In the genomic region with DNA sequence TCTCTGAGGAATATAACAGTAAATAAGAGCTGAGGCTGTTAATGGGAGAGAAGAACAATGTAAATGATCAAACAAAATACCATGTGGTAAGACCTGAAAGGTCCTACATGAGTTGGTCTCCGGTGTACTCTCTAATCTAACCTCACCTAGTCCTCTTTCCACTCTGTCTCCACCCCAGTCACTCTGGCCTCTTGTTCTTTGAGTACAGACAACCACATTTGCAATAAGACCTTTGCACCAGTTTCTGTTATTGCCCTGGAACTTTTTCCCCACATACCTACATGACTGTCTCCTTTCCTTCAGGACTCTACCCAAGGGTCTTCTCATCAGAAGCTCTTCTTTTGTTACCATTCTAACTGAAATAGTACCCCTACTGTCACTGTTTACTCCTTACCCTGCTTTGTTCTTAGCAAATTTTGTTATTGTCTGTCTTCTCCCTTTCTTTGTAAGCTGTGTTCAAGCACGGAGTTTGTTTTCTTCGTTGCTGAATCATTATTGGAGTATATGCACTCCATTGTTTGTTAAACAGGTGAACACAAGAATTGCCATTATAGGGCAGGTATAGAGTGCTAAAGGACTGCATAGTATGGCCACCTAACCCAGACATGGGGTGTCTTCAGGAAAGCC, we compare ENCODE assay signal across 1 cellular context.
A peak's percentile ranks its signal among the peaks of the same experiment; 100 is the strongest.
TF ChIP-seq lines count a peak whose summit lies in the region.

No MANE protein-coding gene starts in this region.

TF ChIP-seq in HepG2, 621 proteins besides CTCF, POLR2A, EP300 and RAD21 (continued from another document and continues in another):
- TF ChIP-seq CBX5 (CRISPR knock-in tag; IDR thresholded peaks at IDR 0.05; ENCODE audit: borderline replicate concordance), result no peak
- no peak for TF ChIP-seq MTA3 (CRISPR knock-in tag; IDR thresholded peaks at IDR 0.05)
- no peak for TF ChIP-seq ZNF251 (CRISPR knock-in tag; IDR thresholded peaks at IDR 0.05)
- 0 out of 2 replicates have a peak, but pooled peaks have one; percentile 27 for TF ChIP-seq HMGXB3 (CRISPR knock-in tag; IDR thresholded peaks at IDR 0.05; ENCODE audit: borderline replicate concordance)
- TF ChIP-seq MTA1 (CRISPR knock-in tag; IDR thresholded peaks at IDR 0.05; ENCODE audit: borderline replicate concordance), result no peak
- TF ChIP-seq HOXA9 (CRISPR knock-in tag; IDR thresholded peaks at IDR 0.05; ENCODE audit: borderline replicate concordance), result no peak
- no peak for TF ChIP-seq REXO4 (CRISPR knock-in tag; IDR thresholded peaks at IDR 0.05; ENCODE audit: borderline replicate concordance)
- TF ChIP-seq ZFP82 (CRISPR knock-in tag; IDR thresholded peaks at IDR 0.05; ENCODE audit: borderline replicate concordance), result no peak
- no peak for TF ChIP-seq KDM1A (CRISPR knock-in tag; IDR thresholded peaks at IDR 0.05)
- TF ChIP-seq ZNF337 (CRISPR knock-in tag; IDR thresholded peaks at IDR 0.05; ENCODE audit: borderline replicate concordance, low read depth), result no peak
- no peak for TF ChIP-seq RFX3 (CRISPR knock-in tag; IDR thresholded peaks at IDR 0.05)
- TF ChIP-seq GATAD2A (CRISPR knock-in tag; IDR thresholded peaks at IDR 0.05), result peak; percentile 86
- peak; percentile 84 for TF ChIP-seq ZEB1 (IDR thresholded peaks at IDR 0.05; ENCODE audit: insufficient replicate concordance, low read depth)
- TF ChIP-seq, protein P1, sequence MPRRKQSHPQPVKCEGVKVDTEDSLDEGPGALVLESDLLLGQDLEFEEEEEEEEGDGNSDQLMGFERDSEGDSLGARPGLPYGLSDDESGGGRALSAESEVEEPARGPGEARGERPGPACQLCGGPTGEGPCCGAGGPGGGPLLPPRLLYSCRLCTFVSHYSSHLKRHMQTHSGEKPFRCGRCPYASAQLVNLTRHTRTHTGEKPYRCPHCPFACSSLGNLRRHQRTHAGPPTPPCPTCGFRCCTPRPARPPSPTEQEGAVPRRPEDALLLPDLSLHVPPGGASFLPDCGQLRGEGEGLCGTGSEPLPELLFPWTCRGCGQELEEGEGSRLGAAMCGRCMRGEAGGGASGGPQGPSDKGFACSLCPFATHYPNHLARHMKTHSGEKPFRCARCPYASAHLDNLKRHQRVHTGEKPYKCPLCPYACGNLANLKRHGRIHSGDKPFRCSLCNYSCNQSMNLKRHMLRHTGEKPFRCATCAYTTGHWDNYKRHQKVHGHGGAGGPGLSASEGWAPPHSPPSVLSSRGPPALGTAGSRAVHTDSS (CRISPR knock-in tag; conservative IDR thresholded peaks at IDR 0.05), result no peak
- no peak for TF ChIP-seq ZNF317 (CRISPR knock-in tag; IDR thresholded peaks at IDR 0.05)
- TF ChIP-seq ATF3 (CRISPR knock-in tag; IDR thresholded peaks at IDR 0.05), result no peak
- no peak for TF ChIP-seq ZNF546 (CRISPR knock-in tag; conservative IDR thresholded peaks at IDR 0.05)
- TF ChIP-seq, protein P2, sequence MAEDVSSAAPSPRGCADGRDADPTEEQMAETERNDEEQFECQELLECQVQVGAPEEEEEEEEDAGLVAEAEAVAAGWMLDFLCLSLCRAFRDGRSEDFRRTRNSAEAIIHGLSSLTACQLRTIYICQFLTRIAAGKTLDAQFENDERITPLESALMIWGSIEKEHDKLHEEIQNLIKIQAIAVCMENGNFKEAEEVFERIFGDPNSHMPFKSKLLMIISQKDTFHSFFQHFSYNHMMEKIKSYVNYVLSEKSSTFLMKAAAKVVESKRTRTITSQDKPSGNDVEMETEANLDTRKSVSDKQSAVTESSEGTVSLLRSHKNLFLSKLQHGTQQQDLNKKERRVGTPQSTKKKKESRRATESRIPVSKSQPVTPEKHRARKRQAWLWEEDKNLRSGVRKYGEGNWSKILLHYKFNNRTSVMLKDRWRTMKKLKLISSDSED (CRISPR knock-in tag; IDR thresholded peaks at IDR 0.05), result no peak
- no peak for TF ChIP-seq ZNF235 (CRISPR knock-in tag; IDR thresholded peaks at IDR 0.05; ENCODE audit: borderline replicate concordance)
- TF ChIP-seq RFXAP (CRISPR knock-in tag; IDR thresholded peaks at IDR 0.05; ENCODE audit: borderline replicate concordance), result 0 out of 2 replicates have a peak, but pooled peaks have one; percentile 23
- TF ChIP-seq ZFP1 (CRISPR knock-in tag; IDR thresholded peaks at IDR 0.05), result no peak
- 0 out of 2 replicates have a peak, but pooled peaks have one; percentile 30 for TF ChIP-seq NFKBIZ (CRISPR knock-in tag; IDR thresholded peaks at IDR 0.05)
- no peak for TF ChIP-seq ZNF772 (CRISPR knock-in tag; IDR thresholded peaks at IDR 0.05)
- no peak for TF ChIP-seq ZNF773 (CRISPR knock-in tag; IDR thresholded peaks at IDR 0.05; ENCODE audit: borderline replicate concordance)
- no peak for TF ChIP-seq ZNF761 (CRISPR knock-in tag; conservative IDR thresholded peaks at IDR 0.05)
- TF ChIP-seq, protein P3, sequence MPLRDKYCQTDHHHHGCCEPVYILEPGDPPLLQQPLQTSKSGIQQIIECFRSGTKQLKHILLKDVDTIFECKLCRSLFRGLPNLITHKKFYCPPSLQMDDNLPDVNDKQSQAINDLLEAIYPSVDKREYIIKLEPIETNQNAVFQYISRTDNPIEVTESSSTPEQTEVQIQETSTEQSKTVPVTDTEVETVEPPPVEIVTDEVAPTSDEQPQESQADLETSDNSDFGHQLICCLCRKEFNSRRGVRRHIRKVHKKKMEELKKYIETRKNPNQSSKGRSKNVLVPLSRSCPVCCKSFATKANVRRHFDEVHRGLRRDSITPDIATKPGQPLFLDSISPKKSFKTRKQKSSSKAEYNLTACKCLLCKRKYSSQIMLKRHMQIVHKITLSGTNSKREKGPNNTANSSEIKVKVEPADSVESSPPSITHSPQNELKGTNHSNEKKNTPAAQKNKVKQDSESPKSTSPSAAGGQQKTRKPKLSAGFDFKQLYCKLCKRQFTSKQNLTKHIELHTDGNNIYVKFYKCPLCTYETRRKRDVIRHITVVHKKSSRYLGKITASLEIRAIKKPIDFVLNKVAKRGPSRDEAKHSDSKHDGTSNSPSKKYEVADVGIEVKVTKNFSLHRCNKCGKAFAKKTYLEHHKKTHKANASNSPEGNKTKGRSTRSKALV (CRISPR knock-in tag; IDR thresholded peaks at IDR 0.05), result no peak
- TF ChIP-seq ZNF75D (CRISPR knock-in tag; IDR thresholded peaks at IDR 0.05; ENCODE audit: borderline replicate concordance), result no peak
- no peak for TF ChIP-seq MXD1 (CRISPR knock-in tag; IDR thresholded peaks at IDR 0.05)
- no peak for TF ChIP-seq KLF9 (CRISPR knock-in tag; IDR thresholded peaks at IDR 0.05; ENCODE audit: low read depth)
- peak in 1 of 2 experiments; percentile 36; a peak in 1 of 4 replicates for TF ChIP-seq KLF16 (CRISPR knock-in tag; IDR thresholded peaks at IDR 0.05)
- TF ChIP-seq ZNF550 (CRISPR knock-in tag; IDR thresholded peaks at IDR 0.05; ENCODE audit: borderline replicate concordance), result no peak
- no peak; the same call in 1 of the 2 replicates for TF ChIP-seq ZNF160 (CRISPR knock-in tag; IDR thresholded peaks at IDR 0.05)
- TF ChIP-seq RBM39 (IDR thresholded peaks at IDR 0.05; ENCODE audit: low read depth, low read length, poor library complexity, severe bottlenecking), result no peak
- TF ChIP-seq SIX4 (CRISPR knock-in tag; IDR thresholded peaks at IDR 0.05), result 0 out of 2 replicates have a peak, but pooled peaks have one; percentile 19
- TF ChIP-seq, protein P4, sequence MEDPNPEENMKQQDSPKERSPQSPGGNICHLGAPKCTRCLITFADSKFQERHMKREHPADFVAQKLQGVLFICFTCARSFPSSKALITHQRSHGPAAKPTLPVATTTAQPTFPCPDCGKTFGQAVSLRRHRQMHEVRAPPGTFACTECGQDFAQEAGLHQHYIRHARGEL (CRISPR knock-in tag; IDR thresholded peaks at IDR 0.05), result no peak
- TF ChIP-seq, protein P5, sequence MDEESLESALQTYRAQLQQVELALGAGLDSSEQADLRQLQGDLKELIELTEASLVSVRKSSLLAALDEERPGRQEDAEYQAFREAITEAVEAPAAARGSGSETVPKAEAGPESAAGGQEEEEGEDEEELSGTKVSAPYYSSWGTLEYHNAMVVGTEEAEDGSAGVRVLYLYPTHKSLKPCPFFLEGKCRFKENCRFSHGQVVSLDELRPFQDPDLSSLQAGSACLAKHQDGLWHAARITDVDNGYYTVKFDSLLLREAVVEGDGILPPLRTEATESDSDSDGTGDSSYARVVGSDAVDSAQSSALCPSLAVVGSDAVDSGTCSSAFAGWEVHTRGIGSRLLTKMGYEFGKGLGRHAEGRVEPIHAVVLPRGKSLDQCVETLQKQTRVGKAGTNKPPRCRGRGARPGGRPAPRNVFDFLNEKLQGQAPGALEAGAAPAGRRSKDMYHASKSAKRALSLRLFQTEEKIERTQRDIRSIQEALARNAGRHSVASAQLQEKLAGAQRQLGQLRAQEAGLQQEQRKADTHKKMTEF (CRISPR knock-in tag; IDR thresholded peaks at IDR 0.05), result peak; percentile 66
- TF ChIP-seq HINFP (CRISPR knock-in tag; IDR thresholded peaks at IDR 0.05; ENCODE audit: low read depth), result no peak
- TF ChIP-seq TAF1 (CRISPR knock-in tag; IDR thresholded peaks at IDR 0.05), result no peak
- no peak for TF ChIP-seq HOXA5 (CRISPR knock-in tag; IDR thresholded peaks at IDR 0.05)
- TF ChIP-seq ZNF724P (CRISPR knock-in tag; IDR thresholded peaks at IDR 0.05; ENCODE audit: borderline replicate concordance), result no peak
- TF ChIP-seq ZNF430 (CRISPR knock-in tag; IDR thresholded peaks at IDR 0.05), result no peak
- no peak for TF ChIP-seq ZBTB42 (CRISPR knock-in tag; IDR thresholded peaks at IDR 0.05)
- TF ChIP-seq GATAD1 (CRISPR knock-in tag; IDR thresholded peaks at IDR 0.05), result peak; percentile 43
- TF ChIP-seq, protein P6, sequence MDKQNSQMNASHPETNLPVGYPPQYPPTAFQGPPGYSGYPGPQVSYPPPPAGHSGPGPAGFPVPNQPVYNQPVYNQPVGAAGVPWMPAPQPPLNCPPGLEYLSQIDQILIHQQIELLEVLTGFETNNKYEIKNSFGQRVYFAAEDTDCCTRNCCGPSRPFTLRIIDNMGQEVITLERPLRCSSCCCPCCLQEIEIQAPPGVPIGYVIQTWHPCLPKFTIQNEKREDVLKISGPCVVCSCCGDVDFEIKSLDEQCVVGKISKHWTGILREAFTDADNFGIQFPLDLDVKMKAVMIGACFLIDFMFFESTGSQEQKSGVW (CRISPR knock-in tag; IDR thresholded peaks at IDR 0.05; ENCODE audit: borderline replicate concordance), result no peak
- TF ChIP-seq, protein P7, sequence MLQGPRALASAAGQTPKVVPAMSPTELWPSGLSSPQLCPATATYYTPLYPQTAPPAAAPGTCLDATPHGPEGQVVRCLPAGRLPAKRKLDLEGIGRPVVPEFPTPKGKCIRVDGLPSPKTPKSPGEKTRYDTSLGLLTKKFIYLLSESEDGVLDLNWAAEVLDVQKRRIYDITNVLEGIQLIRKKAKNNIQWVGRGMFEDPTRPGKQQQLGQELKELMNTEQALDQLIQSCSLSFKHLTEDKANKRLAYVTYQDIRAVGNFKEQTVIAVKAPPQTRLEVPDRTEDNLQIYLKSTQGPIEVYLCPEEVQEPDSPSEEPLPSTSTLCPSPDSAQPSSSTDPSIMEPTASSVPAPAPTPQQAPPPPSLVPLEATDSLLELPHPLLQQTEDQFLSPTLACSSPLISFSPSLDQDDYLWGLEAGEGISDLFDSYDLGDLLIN (CRISPR knock-in tag; IDR thresholded peaks at IDR 0.05; ENCODE audit: borderline replicate concordance), result no peak
